ENCODE assay signal across 17 cellular contexts in the genomic region with DNA sequence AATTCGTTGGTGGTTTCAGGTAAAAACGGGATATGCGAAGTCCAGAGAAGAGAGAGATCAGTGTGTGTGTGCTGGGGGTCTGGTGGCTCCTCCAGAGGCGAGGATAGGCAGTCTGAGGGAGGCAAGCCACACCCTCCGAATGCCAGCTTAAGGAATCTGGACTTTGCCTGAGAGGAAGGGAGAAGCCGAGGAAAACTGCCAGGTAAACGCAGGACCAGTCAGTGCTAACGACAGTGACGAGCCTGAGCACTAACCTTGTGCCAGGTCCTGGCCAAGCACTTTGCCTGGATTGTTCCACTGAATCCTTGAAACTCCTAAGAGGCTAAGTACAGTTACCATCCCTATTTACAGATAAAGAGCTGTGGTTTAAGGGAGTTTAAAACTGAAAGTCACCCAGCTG. TPM values are rescaled to one million over a fixed set of nuclear protein-coding genes. Genes with fewer than 3 reads are reported as not detected.
A peak's percentile ranks its signal among the peaks of the same experiment; 100 is the strongest.
DNase-seq lines count a peak whose midpoint lies in the region; ATAC-seq and TF ChIP-seq lines count a peak whose summit lies in the region.
"Had no signal": no experiment of that assay in that cellular context is flagged by ENCODE, and none has a peak within 500 bp of the region (broad histone marks: within the 10 kb centered on the region; RNA-seq: fewer than 3 reads in every experiment).

No MANE protein-coding gene starts in this region.

- H3K9me3 ChIP-seq in left ventricle myocardium inferior (replicated peaks) (no peaks in the 10 kb centered on the region), mucosa of rectum (ENCODE audit: control insufficient read depth in 2 of 2, low read length in 2 of 2) (no peaks in the 10 kb centered on the region), psoas muscle (no peaks in the 10 kb centered on the region)

- H3K4me1 ChIP-seq in left ventricle myocardium inferior: peaks cover 28% of the 10 kb centered on the region
- H3K4me1 ChIP-seq in mucosa of rectum (ENCODE audit: control insufficient read depth in 2 of 2, insufficient read depth in 2 of 2, low read length in 2 of 2): peaks cover 24 to 27% of the 10 kb centered on the region in 2 donors
- H3K4me1 ChIP-seq in psoas muscle: no peaks in the 10 kb centered on the region

- peak overlapping the region; percentile 22 for H3K27ac ChIP-seq in left ventricle myocardium inferior (replicated peaks)
- H3K27ac ChIP-seq in mucosa of rectum (ENCODE audit: low read depth in 2 of 2, low read length in 2 of 2): peak overlapping the region; percentile 95 to 97
- no peak overlapping the region for H3K27ac ChIP-seq in psoas muscle

- H3K27me3 ChIP-seq in left ventricle myocardium inferior (ENCODE audit: low read depth): no peaks in the 10 kb centered on the region
- H3K27me3 ChIP-seq in mucosa of rectum (ENCODE audit: control insufficient read depth in 2 of 2, insufficient read depth in 2 of 2, low read length in 2 of 2): no peaks in the 10 kb centered on the region
- H3K27me3 ChIP-seq in psoas muscle (ENCODE audit: insufficient read depth in 3 of 3, low read length in 2 of 3): no peaks in the 10 kb centered on the region

- peak overlapping the region; percentile 62 to 75 for H3K9ac ChIP-seq in mucosa of rectum (ENCODE audit: low read depth in 1 of 2, low read length in 2 of 2)

- ATAC-seq in left cardiac atrium (no peak), GM21515 (IDR thresholded peaks at IDR 0.05; ENCODE audit: unreplicated experiment) (no peak), psoas muscle (no peak)
- no peak for ATAC-seq in central memory CD8-positive, alpha-beta T cell (replicated peaks; ENCODE audit: extremely low read depth, poor library complexity, severe bottlenecking)
- ATAC-seq: K562 had no signal

- DNase-seq in left ventricle myocardium inferior: no peak
- DNase-seq in left cardiac atrium: no peak
- DNase-seq in central memory CD8-positive, alpha-beta T cell (ENCODE audit: low spot score in 2 of 2): no peak
- no peak for DNase-seq in psoas muscle
- DNase-seq in HCEC 1CT: no peak
- DNase-seq in amygdala (lab: John Stamatoyannopoulos, UW): no peak
- DNase-seq: activated naive CD4-positive, alpha-beta T cell treated with Interleukin-2 at 50 U/mL for 16 hours; effector CD8-positive, alpha-beta T cell; GF-D8; mesenchymal stem cell; NCI-H1105 treated with DMSO at 0.1 percent for 48 hours; NK-92 treated with Interleukin-12 subunit alpha and Interleukin-12 subunit beta, amount 100 ng/mL, for 24 hours had no signal

- WGBS in psoas muscle, 3 donors: 81 to 87% (median 84%) methylated on average over 9 of the region's 9 CpGs

- H3K36me3 ChIP-seq in left ventricle myocardium inferior: peaks cover 92% of the 10 kb centered on the region
- peaks cover 29 to 70% of the 10 kb centered on the region in 2 donors for H3K36me3 ChIP-seq in mucosa of rectum (ENCODE audit: control insufficient read depth in 2 of 2, insufficient read depth in 2 of 2, low read length in 2 of 2)
- peaks cover 19 to 100% of the 10 kb centered on the region in 2 donors for H3K36me3 ChIP-seq in psoas muscle (ENCODE audit: insufficient read depth in 1 of 2, low read depth in 1 of 2)

- H3K4me3 Mint-ChIP-seq in central memory CD8-positive, alpha-beta T cell: peak overlapping the region; percentile 34

- TF ChIP-seq CTCF in left ventricle myocardium inferior (IDR thresholded peaks at IDR 0.05; ENCODE audit: borderline replicate concordance) (no peak), psoas muscle (IDR thresholded peaks at IDR 0.05) (no peak)

- peak overlapping the region; percentile 86 for H3K27ac Mint-ChIP-seq in central memory CD8-positive, alpha-beta T cell (ENCODE audit: low read depth)

- no peak overlapping the region for H3K4me3 ChIP-seq in left ventricle myocardium inferior
- H3K4me3 ChIP-seq in mucosa of rectum (ENCODE audit: low read length in 2 of 2): peak overlapping the region; percentile 17 to 46
- no peak overlapping the region for H3K4me3 ChIP-seq in psoas muscle
- H3K4me3 ChIP-seq: K562 had no signal

- H3K9me3 Mint-ChIP-seq in central memory CD8-positive, alpha-beta T cell: no peaks in the 10 kb centered on the region

- H3K4me1 Mint-ChIP-seq in central memory CD8-positive, alpha-beta T cell: peaks cover 38% of the 10 kb centered on the region

- H3K36me3 Mint-ChIP-seq in central memory CD8-positive, alpha-beta T cell (ENCODE audit: insufficient read depth): peaks cover 33% of the 10 kb centered on the region

- H3K27me3 Mint-ChIP-seq in central memory CD8-positive, alpha-beta T cell: no peaks in the 10 kb centered on the region

- intact Hi-C loops in left ventricle myocardium inferior (cut with micrococcal nuclease): no loop called here
- intact Hi-C loops in left cardiac atrium (cut with DNase I): loop anchor here in 1 of 2 donors (5.0 kb wide), 1 partner anchor 48 kb away; no protein-coding TSS in a partner anchor
- intact Hi-C loops in psoas muscle (cut with DNase I): no loop called here

RNA-seq across cellular contexts. Expression of gene SMG9, which starts 15.3 kb away (rescaled TPM):
- total RNA-seq in left ventricle myocardium inferior (18.9 TPM), left cardiac atrium (10 to 100 TPM; 19.4 to 22.1 TPM), psoas muscle (10 to 100 TPM; 11.6 to 27.1 (median 15.1) TPM)
- 10 to 100 TPM; 10.1 to 29.1 (median 13.7) TPM for polyA plus RNA-seq in psoas muscle

RNA-seq across cellular contexts. Expression of gene IRGC, which starts 23.5 kb away (rescaled TPM):
- total RNA-seq in left ventricle myocardium inferior: not detected
- not detected for total RNA-seq in left cardiac atrium
- total RNA-seq in psoas muscle: not detected
- not detected for polyA plus RNA-seq in psoas muscle
- total RNA-seq: K562, osteoblast, SK-MEL-5 had no signal
- polyA plus RNA-seq: K562 had no signal

RNA-seq across cellular contexts. Expression of gene KCNN4, which starts 41.4 kb away (rescaled TPM):
- 0.38 TPM for total RNA-seq in left ventricle myocardium inferior
- total RNA-seq in left cardiac atrium: 1 to 10 TPM in 1 of 2 donors, under 1 TPM in 1; 0.71 to 1.4 TPM
- under 1 TPM; 0.26 to 0.89 (median 0.40) TPM for total RNA-seq in psoas muscle
- under 1 TPM; 0.09 to 0.43 (median 0.21) TPM for polyA plus RNA-seq in psoas muscle

Comparison
In these comparisons a context has a peak if more than half of its experiments do, and no peak if none do; other contexts are left out.
1. H3K4me3 ChIP-seq: peak in mucosa of rectum (2 of 2); none in left ventricle myocardium inferior (single experiment) and psoas muscle (single experiment).